Comparison of ENCODE assay signal across 1 cellular context in genomic region chr1:205279986-205280385, GRCh38.
TF ChIP-seq lines count a peak whose summit lies in the region.

No MANE protein-coding gene starts in this region.

TF ChIP-seq in K562, 482 proteins besides CTCF, POLR2A, EP300 and RAD21:
- TF ChIP-seq VEZF1 (CRISPR knock-in tag; IDR thresholded peaks at IDR 0.05) (peak; percentile 30; the same call in 1 of the 2 replicates), ZFP1 (CRISPR knock-in tag; IDR thresholded peaks at IDR 0.05) (no peak), POLR3G (IDR thresholded peaks at IDR 0.05; ENCODE audit: extremely low read depth, insufficient read length, insufficient replicate concordance) (no peak), RBM22 (IDR thresholded peaks at IDR 0.05; ENCODE audit: low read depth, low read length, poor library complexity, severe bottlenecking) (no peak), BCOR (IDR thresholded peaks at IDR 0.05) (no peak), ZNF274 (IDR thresholded peaks at IDR 0.05; ENCODE audit: borderline replicate concordance, low read depth, low read length) (no peak), PBX2 (CRISPR knock-in tag; IDR thresholded peaks at IDR 0.05; ENCODE audit: low read depth) (no peak), PBX2 (tag; conservative IDR thresholded peaks at IDR 0.05; ENCODE audit: low read depth) (0 out of 2 replicates have a peak, but pooled peaks have one; percentile 40), MEIS2 (IDR thresholded peaks at IDR 0.05; ENCODE audit: partially characterized antibody) (peak; percentile 10)
